In the genomic region with DNA sequence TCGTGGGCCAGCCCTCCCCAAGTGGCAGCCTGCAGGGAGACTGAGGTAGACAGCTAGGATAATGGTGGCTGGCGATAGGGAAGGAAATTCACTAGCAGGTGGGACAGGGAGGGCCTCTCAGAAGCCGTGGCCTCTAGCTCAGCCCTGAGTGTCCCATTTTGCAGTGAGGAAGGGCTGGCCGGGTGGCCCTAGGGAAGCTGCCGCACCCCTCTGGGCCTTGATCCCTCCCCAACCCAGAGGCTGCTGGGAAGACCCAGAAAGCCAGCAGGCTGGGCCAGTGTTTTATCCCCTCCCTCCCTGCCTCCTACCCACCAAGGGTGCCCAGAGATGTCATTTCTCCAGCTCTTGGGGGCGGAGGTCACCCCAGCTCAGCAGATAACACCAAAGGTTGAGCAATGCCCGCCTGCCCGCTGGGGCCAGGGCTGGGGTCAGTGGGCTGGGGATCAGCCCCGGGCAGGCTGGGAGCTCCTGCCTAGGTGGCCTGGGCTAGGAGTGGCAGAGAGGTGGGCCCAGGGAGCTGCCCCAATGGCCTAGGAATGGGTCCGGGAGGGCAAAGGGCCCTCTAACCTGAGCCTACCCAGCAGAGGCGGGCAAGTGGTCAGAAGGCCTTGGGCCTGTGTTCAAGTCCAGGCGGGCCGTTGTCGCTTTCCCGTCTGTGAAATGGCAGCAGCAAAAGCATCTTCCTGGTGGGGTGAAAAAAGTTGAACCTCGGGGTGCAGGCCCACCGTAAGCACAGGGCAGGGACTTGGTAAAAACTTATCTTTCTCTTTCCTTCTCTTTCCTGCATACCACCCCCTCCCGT, we compare ENCODE assay signal across 1 cellular context.
TF ChIP-seq lines count a peak whose summit lies in the region.

No MANE protein-coding gene starts in this region.

TF ChIP-seq in HepG2, 621 proteins besides CTCF, POLR2A, EP300 and RAD21 (continued from another document and continues in another):
- TF ChIP-seq, protein P1, sequence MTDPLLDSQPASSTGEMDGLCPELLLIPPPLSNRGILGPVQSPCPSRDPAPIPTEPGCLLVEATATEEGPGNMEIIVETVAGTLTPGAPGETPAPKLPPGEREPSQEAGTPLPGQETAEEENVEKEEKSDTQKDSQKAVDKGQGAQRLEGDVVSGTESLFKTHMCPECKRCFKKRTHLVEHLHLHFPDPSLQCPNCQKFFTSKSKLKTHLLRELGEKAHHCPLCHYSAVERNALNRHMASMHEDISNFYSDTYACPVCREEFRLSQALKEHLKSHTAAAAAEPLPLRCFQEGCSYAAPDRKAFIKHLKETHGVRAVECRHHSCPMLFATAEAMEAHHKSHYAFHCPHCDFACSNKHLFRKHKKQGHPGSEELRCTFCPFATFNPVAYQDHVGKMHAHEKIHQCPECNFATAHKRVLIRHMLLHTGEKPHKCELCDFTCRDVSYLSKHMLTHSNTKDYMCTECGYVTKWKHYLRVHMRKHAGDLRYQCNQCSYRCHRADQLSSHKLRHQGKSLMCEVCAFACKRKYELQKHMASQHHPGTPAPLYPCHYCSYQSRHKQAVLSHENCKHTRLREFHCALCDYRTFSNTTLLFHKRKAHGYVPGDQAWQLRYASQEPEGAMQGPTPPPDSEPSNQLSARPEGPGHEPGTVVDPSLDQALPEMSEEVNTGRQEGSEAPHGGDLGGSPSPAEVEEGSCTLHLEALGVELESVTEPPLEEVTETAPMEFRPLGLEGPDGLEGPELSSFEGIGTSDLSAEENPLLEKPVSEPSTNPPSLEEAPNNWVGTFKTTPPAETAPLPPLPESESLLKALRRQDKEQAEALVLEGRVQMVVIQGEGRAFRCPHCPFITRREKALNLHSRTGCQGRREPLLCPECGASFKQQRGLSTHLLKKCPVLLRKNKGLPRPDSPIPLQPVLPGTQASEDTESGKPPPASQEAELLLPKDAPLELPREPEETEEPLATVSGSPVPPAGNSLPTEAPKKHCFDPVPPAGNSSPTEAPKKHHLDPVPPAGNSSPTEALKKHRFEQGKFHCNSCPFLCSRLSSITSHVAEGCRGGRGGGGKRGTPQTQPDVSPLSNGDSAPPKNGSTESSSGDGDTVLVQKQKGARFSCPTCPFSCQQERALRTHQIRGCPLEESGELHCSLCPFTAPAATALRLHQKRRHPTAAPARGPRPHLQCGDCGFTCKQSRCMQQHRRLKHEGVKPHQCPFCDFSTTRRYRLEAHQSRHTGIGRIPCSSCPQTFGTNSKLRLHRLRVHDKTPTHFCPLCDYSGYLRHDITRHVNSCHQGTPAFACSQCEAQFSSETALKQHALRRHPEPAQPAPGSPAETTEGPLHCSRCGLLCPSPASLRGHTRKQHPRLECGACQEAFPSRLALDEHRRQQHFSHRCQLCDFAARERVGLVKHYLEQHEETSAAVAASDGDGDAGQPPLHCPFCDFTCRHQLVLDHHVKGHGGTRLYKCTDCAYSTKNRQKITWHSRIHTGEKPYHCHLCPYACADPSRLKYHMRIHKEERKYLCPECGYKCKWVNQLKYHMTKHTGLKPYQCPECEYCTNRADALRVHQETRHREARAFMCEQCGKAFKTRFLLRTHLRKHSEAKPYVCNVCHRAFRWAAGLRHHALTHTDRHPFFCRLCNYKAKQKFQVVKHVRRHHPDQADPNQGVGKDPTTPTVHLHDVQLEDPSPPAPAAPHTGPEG (CRISPR knock-in tag; IDR thresholded peaks at IDR 0.05), result peak; percentile 28; the same call in 1 of the 2 replicates
- TF ChIP-seq, protein P2, sequence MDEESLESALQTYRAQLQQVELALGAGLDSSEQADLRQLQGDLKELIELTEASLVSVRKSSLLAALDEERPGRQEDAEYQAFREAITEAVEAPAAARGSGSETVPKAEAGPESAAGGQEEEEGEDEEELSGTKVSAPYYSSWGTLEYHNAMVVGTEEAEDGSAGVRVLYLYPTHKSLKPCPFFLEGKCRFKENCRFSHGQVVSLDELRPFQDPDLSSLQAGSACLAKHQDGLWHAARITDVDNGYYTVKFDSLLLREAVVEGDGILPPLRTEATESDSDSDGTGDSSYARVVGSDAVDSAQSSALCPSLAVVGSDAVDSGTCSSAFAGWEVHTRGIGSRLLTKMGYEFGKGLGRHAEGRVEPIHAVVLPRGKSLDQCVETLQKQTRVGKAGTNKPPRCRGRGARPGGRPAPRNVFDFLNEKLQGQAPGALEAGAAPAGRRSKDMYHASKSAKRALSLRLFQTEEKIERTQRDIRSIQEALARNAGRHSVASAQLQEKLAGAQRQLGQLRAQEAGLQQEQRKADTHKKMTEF (CRISPR knock-in tag; IDR thresholded peaks at IDR 0.05), result peak; percentile 96
- TF ChIP-seq ZNF556 (CRISPR knock-in tag; IDR thresholded peaks at IDR 0.05; ENCODE audit: borderline replicate concordance), result peak; percentile 96; the same call in 1 of the 2 replicates
- TF ChIP-seq ZNF549 (CRISPR knock-in tag; IDR thresholded peaks at IDR 0.05), result no peak
- TF ChIP-seq MATR3 (CRISPR knock-in tag; IDR thresholded peaks at IDR 0.05), result no peak
- TF ChIP-seq, protein P3, sequence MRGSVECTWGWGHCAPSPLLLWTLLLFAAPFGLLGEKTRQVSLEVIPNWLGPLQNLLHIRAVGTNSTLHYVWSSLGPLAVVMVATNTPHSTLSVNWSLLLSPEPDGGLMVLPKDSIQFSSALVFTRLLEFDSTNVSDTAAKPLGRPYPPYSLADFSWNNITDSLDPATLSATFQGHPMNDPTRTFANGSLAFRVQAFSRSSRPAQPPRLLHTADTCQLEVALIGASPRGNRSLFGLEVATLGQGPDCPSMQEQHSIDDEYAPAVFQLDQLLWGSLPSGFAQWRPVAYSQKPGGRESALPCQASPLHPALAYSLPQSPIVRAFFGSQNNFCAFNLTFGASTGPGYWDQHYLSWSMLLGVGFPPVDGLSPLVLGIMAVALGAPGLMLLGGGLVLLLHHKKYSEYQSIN (CRISPR knock-in tag; IDR thresholded peaks at IDR 0.05; ENCODE audit: borderline replicate concordance), result no peak
- TF ChIP-seq, protein P4, sequence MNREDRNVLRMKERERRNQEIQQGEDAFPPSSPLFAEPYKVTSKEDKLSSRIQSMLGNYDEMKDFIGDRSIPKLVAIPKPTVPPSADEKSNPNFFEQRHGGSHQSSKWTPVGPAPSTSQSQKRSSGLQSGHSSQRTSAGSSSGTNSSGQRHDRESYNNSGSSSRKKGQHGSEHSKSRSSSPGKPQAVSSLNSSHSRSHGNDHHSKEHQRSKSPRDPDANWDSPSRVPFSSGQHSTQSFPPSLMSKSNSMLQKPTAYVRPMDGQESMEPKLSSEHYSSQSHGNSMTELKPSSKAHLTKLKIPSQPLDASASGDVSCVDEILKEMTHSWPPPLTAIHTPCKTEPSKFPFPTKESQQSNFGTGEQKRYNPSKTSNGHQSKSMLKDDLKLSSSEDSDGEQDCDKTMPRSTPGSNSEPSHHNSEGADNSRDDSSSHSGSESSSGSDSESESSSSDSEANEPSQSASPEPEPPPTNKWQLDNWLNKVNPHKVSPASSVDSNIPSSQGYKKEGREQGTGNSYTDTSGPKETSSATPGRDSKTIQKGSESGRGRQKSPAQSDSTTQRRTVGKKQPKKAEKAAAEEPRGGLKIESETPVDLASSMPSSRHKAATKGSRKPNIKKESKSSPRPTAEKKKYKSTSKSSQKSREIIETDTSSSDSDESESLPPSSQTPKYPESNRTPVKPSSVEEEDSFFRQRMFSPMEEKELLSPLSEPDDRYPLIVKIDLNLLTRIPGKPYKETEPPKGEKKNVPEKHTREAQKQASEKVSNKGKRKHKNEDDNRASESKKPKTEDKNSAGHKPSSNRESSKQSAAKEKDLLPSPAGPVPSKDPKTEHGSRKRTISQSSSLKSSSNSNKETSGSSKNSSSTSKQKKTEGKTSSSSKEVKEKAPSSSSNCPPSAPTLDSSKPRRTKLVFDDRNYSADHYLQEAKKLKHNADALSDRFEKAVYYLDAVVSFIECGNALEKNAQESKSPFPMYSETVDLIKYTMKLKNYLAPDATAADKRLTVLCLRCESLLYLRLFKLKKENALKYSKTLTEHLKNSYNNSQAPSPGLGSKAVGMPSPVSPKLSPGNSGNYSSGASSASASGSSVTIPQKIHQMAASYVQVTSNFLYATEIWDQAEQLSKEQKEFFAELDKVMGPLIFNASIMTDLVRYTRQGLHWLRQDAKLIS (CRISPR knock-in tag; IDR thresholded peaks at IDR 0.05), result 0 out of 2 replicates have a peak, but pooled peaks have one; percentile 58
- TF ChIP-seq POGZ (CRISPR knock-in tag; IDR thresholded peaks at IDR 0.05), result peak; percentile 90
- TF ChIP-seq, protein P5, sequence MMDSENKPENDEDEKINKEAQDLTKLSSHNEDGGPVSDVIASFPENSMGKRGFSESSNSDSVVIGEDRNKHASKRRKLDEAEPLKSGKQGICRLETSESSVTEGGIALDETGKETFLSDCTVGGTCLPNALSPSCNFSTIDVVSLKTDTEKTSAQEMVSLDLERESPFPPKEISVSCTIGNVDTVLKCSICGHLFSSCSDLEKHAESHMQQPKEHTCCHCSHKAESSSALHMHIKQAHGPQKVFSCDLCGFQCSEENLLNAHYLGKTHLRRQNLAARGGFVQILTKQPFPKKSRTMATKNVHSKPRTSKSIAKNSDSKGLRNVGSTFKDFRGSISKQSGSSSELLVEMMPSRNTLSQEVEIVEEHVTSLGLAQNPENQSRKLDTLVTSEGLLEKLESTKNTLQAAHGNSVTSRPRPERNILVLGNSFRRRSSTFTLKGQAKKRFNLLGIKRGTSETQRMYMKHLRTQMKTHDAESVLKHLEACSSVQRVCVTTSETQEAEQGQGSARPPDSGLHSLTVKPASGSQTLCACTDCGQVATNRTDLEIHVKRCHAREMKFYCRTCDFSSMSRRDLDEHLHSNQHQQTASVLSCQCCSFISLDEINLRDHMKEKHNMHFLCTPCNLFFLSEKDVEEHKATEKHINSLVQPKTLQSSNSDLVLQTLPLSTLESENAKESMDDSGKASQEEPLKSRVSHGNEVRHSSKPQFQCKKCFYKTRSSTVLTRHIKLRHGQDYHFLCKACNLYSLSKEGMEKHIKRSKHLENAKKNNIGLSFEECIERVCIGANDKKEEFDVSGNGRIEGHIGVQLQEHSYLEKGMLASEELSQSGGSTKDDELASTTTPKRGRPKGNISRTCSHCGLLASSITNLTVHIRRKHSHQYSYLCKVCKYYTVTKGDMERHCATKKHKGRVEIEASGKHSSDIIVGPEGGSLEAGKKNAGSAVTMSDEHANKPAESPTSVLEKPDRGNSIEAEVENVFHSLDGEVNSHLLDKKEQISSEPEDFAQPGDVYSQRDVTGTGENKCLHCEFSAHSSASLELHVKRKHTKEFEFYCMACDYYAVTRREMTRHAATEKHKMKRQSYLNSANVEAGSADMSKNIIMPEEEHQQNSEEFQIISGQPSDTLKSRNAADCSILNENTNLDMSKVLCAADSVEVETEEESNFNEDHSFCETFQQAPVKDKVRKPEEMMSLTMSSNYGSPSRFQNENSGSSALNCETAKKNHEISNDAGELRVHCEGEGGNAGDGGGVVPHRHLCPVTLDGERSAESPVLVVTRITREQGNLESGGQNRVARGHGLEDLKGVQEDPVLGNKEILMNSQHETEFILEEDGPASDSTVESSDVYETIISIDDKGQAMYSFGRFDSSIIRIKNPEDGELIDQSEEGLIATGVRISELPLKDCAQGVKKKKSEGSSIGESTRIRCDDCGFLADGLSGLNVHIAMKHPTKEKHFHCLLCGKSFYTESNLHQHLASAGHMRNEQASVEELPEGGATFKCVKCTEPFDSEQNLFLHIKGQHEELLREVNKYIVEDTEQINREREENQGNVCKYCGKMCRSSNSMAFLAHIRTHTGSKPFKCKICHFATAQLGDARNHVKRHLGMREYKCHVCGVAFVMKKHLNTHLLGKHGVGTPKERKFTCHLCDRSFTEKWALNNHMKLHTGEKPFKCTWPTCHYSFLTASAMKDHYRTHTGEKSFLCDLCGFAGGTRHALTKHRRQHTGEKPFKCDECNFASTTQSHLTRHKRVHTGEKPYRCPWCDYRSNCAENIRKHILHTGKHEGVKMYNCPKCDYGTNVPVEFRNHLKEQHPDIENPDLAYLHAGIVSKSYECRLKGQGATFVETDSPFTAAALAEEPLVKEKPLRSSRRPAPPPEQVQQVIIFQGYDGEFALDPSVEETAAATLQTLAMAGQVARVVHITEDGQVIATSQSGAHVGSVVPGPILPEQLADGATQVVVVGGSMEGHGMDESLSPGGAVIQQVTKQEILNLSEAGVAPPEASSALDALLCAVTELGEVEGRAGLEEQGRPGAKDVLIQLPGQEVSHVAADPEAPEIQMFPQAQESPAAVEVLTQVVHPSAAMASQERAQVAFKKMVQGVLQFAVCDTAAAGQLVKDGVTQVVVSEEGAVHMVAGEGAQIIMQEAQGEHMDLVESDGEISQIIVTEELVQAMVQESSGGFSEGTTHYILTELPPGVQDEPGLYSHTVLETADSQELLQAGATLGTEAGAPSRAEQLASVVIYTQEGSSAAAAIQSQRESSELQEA (CRISPR knock-in tag; IDR thresholded peaks at IDR 0.05; ENCODE audit: not compliant biosample characterization), result no peak
- no peak; the same call in 1 of the 2 replicates for TF ChIP-seq ZNF749 (CRISPR knock-in tag; IDR thresholded peaks at IDR 0.05; ENCODE audit: borderline replicate concordance)
- TF ChIP-seq AGO1 (IDR thresholded peaks at IDR 0.05; ENCODE audit: low read depth, low read length, poor library complexity, severe bottlenecking), result peak; percentile 88
- TF ChIP-seq, protein P6, sequence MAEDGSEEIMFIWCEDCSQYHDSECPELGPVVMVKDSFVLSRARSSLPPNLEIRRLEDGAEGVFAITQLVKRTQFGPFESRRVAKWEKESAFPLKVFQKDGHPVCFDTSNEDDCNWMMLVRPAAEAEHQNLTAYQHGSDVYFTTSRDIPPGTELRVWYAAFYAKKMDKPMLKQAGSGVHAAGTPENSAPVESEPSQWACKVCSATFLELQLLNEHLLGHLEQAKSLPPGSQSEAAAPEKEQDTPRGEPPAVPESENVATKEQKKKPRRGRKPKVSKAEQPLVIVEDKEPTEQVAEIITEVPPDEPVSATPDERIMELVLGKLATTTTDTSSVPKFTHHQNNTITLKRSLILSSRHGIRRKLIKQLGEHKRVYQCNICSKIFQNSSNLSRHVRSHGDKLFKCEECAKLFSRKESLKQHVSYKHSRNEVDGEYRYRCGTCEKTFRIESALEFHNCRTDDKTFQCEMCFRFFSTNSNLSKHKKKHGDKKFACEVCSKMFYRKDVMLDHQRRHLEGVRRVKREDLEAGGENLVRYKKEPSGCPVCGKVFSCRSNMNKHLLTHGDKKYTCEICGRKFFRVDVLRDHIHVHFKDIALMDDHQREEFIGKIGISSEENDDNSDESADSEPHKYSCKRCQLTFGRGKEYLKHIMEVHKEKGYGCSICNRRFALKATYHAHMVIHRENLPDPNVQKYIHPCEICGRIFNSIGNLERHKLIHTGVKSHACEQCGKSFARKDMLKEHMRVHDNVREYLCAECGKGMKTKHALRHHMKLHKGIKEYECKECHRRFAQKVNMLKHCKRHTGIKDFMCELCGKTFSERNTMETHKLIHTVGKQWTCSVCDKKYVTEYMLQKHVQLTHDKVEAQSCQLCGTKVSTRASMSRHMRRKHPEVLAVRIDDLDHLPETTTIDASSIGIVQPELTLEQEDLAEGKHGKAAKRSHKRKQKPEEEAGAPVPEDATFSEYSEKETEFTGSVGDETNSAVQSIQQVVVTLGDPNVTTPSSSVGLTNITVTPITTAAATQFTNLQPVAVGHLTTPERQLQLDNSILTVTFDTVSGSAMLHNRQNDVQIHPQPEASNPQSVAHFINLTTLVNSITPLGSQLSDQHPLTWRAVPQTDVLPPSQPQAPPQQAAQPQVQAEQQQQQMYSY (CRISPR knock-in tag; IDR thresholded peaks at IDR 0.05), result no peak
